ENCODE assay signal across 6 cellular contexts in the genomic region with DNA sequence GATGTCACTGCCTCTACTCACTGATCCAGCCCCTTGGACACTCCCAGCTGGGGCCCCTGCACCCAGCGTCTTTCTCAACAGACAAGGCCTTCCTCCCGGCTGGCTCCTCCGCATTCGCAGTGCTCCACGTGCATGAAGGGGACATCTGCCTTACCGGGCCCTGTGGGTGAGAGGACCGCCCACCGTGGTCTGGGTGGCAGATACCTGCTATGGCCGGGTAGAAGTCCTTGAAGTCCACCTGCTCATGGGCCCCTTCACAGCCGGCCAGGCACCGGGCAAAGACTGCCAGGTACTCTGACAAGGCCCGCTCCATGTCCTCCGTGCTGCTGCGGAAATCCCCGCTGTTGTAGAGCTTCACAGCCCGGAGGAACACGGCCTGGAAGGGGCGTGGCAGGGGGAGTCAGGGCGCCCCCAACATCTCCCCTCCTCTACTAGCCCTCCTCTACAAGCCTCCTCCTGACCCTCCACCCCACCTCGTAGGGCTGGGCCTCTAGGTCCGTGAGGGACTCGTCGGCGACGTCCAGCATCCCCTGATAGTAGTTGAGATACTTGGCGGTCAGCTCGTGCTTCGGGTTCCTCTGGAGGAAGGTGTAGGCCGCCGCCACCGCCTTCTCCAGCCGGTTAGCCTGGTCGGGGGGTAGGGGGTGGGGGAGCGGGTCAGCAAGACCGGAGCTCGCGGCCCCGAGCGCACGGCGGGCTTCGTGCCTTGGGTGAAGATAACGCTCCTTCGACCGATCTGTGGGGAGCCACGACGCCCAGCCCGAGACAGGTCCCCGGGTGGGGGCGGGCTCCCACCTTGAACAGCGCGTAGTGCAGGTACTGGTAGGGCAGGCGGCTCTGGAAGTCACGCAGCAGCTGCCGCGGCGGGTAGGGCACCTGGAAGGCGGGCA. TPM values are rescaled to one million over a fixed set of nuclear protein-coding genes. Genes with fewer than 3 reads are reported as not detected.
DNase-seq lines count a peak whose midpoint lies in the region; TF ChIP-seq lines count a peak whose summit lies in the region.

No MANE protein-coding gene starts in this region.

- H3K4me3 ChIP-seq in ACC112 (ENCODE audit: low read depth, low read length) (peak overlapping the region; percentile 79), MG63 (peak overlapping the region; percentile 97), foreskin fibroblast (ENCODE audit: low read depth in 1 of 2, low read length in 2 of 2) (peak overlapping the region; percentile 68 to 85)

- DNase-seq in MG63 (peak; percentile 36), foreskin fibroblast (peak in 1 of 2 donors; percentile 41), substantia nigra (lab: John Stamatoyannopoulos, UW) (peak in 1 of 49 donors; percentile 28), occipital lobe (lab: John Stamatoyannopoulos, UW) (no peak), DMS79 (lab: John Stamatoyannopoulos, UW) (no peak)

- H3K79me2 ChIP-seq in ACC112 (ENCODE audit: control insufficient read depth, insufficient read depth, low read length, unreplicated experiment) = peaks cover 47% of the 10 kb centered on the region

- H3K27ac ChIP-seq in ACC112 (ENCODE audit: low read depth, low read length) (peak overlapping the region; percentile 65; the same call in 1 of the 2 replicates), substantia nigra (ENCODE audit: low read depth, low read length, poor library complexity, severe bottlenecking) (peak overlapping the region; percentile 21)

- no peak for TF ChIP-seq CTCF in foreskin fibroblast (IDR thresholded peaks at IDR 0.05; ENCODE audit: low read depth, low read length)

- H2AFZ ChIP-seq in ACC112 (ENCODE audit: low read length, unreplicated experiment) = peak overlapping the region; percentile 52

- peaks cover 23% of the 10 kb centered on the region for H3K4me1 ChIP-seq in ACC112 (ENCODE audit: control insufficient read depth, insufficient read depth, low read length, unreplicated experiment)

- no peaks in the 10 kb centered on the region for H3K9me3 ChIP-seq in MG63

- no peaks in the 10 kb centered on the region for H3K27me3 ChIP-seq in ACC112 (ENCODE audit: insufficient read depth, low read length)
- H3K27me3 ChIP-seq in MG63 = no peaks in the 10 kb centered on the region

- H3K36me3 ChIP-seq in ACC112 (ENCODE audit: insufficient read depth, low read length) = no peaks in the 10 kb centered on the region
- H3K36me3 ChIP-seq in MG63 = peaks cover 67% of the 10 kb centered on the region

RNA-seq across cellular contexts. Expression of a gene that starts 0.8 kb away (rescaled TPM):
- total RNA-seq in MG63 (2014; rRNA removed; shearing (Covaris generic); ENCODE audit: low replicate concordance) = 66.5 and 123 TPM in 2 replicates
- total RNA-seq in occipital lobe = 10.3 TPM

RNA-seq across cellular contexts. Expression of a gene that starts 1.9 kb away (rescaled TPM):
- 191 and 258 TPM in 2 replicates for total RNA-seq in MG63 (2014; rRNA removed; shearing (Covaris generic); ENCODE audit: low replicate concordance)
- 11.2 TPM for total RNA-seq in occipital lobe

RNA-seq across cellular contexts. Expression of a gene that starts 24.4 kb away (rescaled TPM):
- 6.4 and 10.5 TPM in 2 replicates for total RNA-seq in MG63 (2014; rRNA removed; shearing (Covaris generic); ENCODE audit: low replicate concordance)
- total RNA-seq in occipital lobe = 37.4 TPM

RNA-seq across cellular contexts. Expression of a gene that starts 25.1 kb away (rescaled TPM):
- total RNA-seq in MG63 (2014; rRNA removed; shearing (Covaris generic); ENCODE audit: low replicate concordance) = 69.3 and 124 TPM in 2 replicates
- 85.8 TPM for total RNA-seq in occipital lobe

RNA-seq across cellular contexts. Expression of a gene that starts 26.7 kb away (rescaled TPM):
- not detected in 2 replicates for total RNA-seq in MG63 (2014; rRNA removed; shearing (Covaris generic); ENCODE audit: low replicate concordance)
- total RNA-seq in occipital lobe = not detected

Comparison
In these comparisons a context has a peak if more than half of its experiments do, and no peak if none do; other contexts are left out.
1. RNA of a gene that starts 1.9 kb away (total RNA-seq): 191 to 258 TPM in MG63; 11.2 TPM in occipital lobe (single experiment); every median in the first group is over 10 times any median in the second.
2. Peak in every context shown above with its lines, with median percentiles within 50 percentile points of each other: H3K4me3 ChIP-seq.